In the genomic region with DNA sequence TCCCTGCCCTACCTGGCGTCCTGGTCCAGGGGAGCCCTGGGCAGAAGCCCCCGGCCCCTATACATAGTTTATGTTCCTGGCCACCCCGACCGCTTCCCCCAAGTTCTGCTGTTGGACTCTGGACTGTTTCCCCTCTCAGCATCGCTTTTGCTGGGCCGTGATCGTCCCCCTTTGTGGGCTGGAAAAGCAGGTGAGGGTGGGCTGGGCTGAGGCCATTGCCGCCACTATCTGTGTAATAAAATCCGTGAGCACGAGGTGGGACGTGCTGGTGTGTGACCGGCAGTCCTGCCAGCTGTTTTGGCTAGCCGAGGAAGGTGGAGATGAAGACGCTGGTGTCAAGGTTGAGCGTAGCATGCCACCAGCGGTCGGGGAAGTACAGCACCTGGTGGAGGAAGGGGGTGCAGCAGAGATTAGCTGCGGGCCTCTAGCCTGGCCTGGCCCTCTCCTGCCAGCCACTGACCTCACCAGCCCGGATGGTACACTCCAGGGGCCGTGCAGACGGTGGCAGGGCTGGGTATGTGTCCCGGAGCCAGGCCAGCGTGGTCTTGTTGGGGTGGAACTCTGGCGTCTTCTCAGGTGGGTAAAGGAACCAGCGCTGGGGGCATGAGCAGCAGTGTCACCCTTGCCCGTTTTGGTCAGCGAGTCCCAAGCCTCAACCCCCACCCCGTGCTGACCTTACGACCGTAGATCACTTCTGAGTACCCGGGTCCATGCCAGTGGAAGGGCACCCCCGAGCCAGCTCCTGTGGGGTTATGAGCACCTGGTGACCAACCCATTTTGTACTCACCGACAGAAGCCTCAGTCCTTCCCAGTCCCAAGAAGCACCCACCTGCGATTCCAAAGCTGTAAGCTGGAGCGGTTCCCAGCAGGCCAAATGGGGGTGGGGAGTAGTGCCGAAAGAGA, we compare ENCODE assay signal across 8 cellular contexts. TPM values are rescaled to one million over a fixed set of nuclear protein-coding genes. Genes with fewer than 3 reads are reported as not detected.
A peak's percentile ranks its signal among the peaks of the same experiment; 100 is the strongest.
DNase-seq lines count a peak whose midpoint lies in the region; ATAC-seq and TF ChIP-seq lines count a peak whose summit lies in the region.

No MANE protein-coding gene starts in this region.

- peaks cover 11% of the 10 kb centered on the region for H3K4me1 Mint-ChIP-seq in progenitor cell of endocrine pancreas (ENCODE audit: low read depth)

- H3K9me3 Mint-ChIP-seq in progenitor cell of endocrine pancreas (ENCODE audit: low read depth): no peaks in the 10 kb centered on the region

- peak overlapping the region; percentile 79 for H3K4me3 Mint-ChIP-seq in progenitor cell of endocrine pancreas (ENCODE audit: low read depth)

- peak overlapping the region; percentile 49 for H3K27ac Mint-ChIP-seq in progenitor cell of endocrine pancreas

- H3K4me3 ChIP-seq in GM12875 (ENCODE audit: low read depth, low read length) (peak overlapping the region; percentile 86), epithelial cell of proximal tubule (ENCODE audit: low read depth, low read length) (peak overlapping the region; percentile 76)

- no peak for TF ChIP-seq CTCF in GM12875 (IDR thresholded peaks at IDR 0.05; ENCODE audit: borderline replicate concordance, insufficient read depth, low read depth, low read length)
- TF ChIP-seq CTCF in epithelial cell of proximal tubule (conservative IDR thresholded peaks at IDR 0.05; ENCODE audit: low read depth, low read length): no peak
- TF ChIP-seq CTCF in progenitor cell of endocrine pancreas (IDR thresholded peaks at IDR 0.05; ENCODE audit: unreplicated experiment): no peak

- DNase-seq in RKO (ENCODE audit: low spot score) (peak; percentile 52), epithelial cell of proximal tubule (ENCODE audit: low read depth) (no peak), progenitor cell of endocrine pancreas (ENCODE audit: low spot score, unreplicated experiment) (no peak), hypothalamus (lab: John Stamatoyannopoulos, UW) (no peak)

- ATAC-seq in HG02798 (IDR thresholded peaks at IDR 0.05; ENCODE audit: poor library complexity, unreplicated experiment): no peak
- ATAC-seq in HG03469 (IDR thresholded peaks at IDR 0.05; ENCODE audit: unreplicated experiment): no peak
- no peak for ATAC-seq in GM19328 (IDR thresholded peaks at IDR 0.05; ENCODE audit: unreplicated experiment)

- no peaks in the 10 kb centered on the region for H3K27me3 Mint-ChIP-seq in progenitor cell of endocrine pancreas

- peaks cover 10% of the 10 kb centered on the region for H3K36me3 Mint-ChIP-seq in progenitor cell of endocrine pancreas (ENCODE audit: insufficient read depth)

RNA-seq across cellular contexts. Expression of a gene that starts 1.4 kb away (rescaled TPM):
- total RNA-seq in epithelial cell of proximal tubule (65.6 and 98.0 TPM in 2 replicates), progenitor cell of endocrine pancreas (52.2 and 55.1 TPM in 2 replicates)

RNA-seq across cellular contexts. Expression of a gene that starts 2.5 kb away (rescaled TPM):
- total RNA-seq in epithelial cell of proximal tubule: 158 and 202 TPM in 2 replicates
- 76.8 and 87.1 TPM in 2 replicates for total RNA-seq in progenitor cell of endocrine pancreas

RNA-seq across cellular contexts. Expression of a gene that starts 7.3 kb away (rescaled TPM):
- total RNA-seq in epithelial cell of proximal tubule: 0.43 and 1.2 TPM in 2 replicates
- 5.0 and 5.2 TPM in 2 replicates for total RNA-seq in progenitor cell of endocrine pancreas

RNA-seq across cellular contexts. Expression of a gene that starts 7.5 kb away (rescaled TPM):
- total RNA-seq in epithelial cell of proximal tubule (10.1 and 16.3 TPM in 2 replicates), progenitor cell of endocrine pancreas (18.1 and 18.9 TPM in 2 replicates)

RNA-seq across cellular contexts. Expression of a gene that starts 14.8 kb away (rescaled TPM):
- total RNA-seq in epithelial cell of proximal tubule (73.8 and 85.8 TPM in 2 replicates), progenitor cell of endocrine pancreas (153 and 167 TPM in 2 replicates)
